In genomic region chr3:172288625-172289024, GRCh38 we compare ENCODE assay signal across 27 cellular contexts.
DNase-seq lines count a peak whose midpoint lies in the region; ATAC-seq, FAIRE-seq and TF ChIP-seq lines count a peak whose summit lies in the region.
"Had no signal": no experiment of that assay in that cellular context is flagged by ENCODE, and none has a peak within 500 bp of the region (broad histone marks: within the 10 kb centered on the region; RNA-seq: fewer than 3 reads in every experiment).

No MANE protein-coding gene starts in this region.

- H3K9me2 ChIP-seq in Loucy (replicated peaks; ENCODE audit: low read depth, low read length) = no peaks in the 10 kb centered on the region

- no TSS peak for BruUV-seq in HepG2 (replicated peaks; lab: Mats Ljungman, UMichigan)

- ATAC-seq in activated naive CD8-positive, alpha-beta T cell treated with anti-CD3 and anti-CD28 coated beads, Interleukin-2, amount 10 ng/mL, durations not matched to agents 7 days and 5 days (ENCODE audit: low read depth) = peak; percentile 39
- ATAC-seq in activated naive CD8-positive, alpha-beta T cell treated with anti-CD3 and anti-CD28 coated beads, Interleukin-2, amount 50 U/mL, for 24 hours = no peak
- ATAC-seq in HepG2 (no peak), HG03039 (IDR thresholded peaks at IDR 0.05; ENCODE audit: unreplicated experiment) (no peak), HG02759 (IDR thresholded peaks at IDR 0.05; ENCODE audit: unreplicated experiment) (no peak)
- ATAC-seq: Panc1 had no signal

- H3K27me3 Mint-ChIP-seq in activated naive CD8-positive, alpha-beta T cell treated with anti-CD3 and anti-CD28 coated beads, Interleukin-2, amount 10 ng/mL, durations not matched to agents 7 days and 5 days = no peaks in the 10 kb centered on the region
- no peaks in the 10 kb centered on the region for H3K27me3 Mint-ChIP-seq in activated naive CD8-positive, alpha-beta T cell treated with anti-CD3 and anti-CD28 coated beads, Interleukin-2, amount 50 U/mL, for 24 hours
- H3K27me3 Mint-ChIP-seq: activated naive CD8-positive, alpha-beta T cell treated with anti-CD3 and anti-CD28 coated beads for 36 hours; CD8-positive, alpha-beta memory T cell; central memory CD8-positive, alpha-beta T cell; progenitor cell of endocrine pancreas had no signal

- TF ChIP-seq CTCF in Loucy (conservative IDR thresholded peaks at IDR 0.05; ENCODE audit: low read length) (no peak), HepG2 (CRISPR knock-in tag; IDR thresholded peaks at IDR 0.05) (no peak), stomach (IDR thresholded peaks at IDR 0.05) (no peak)

- H2AFZ ChIP-seq in Loucy (ENCODE audit: low read length) = no peak overlapping the region
- no peak overlapping the region for H2AFZ ChIP-seq in HepG2 (ENCODE audit: low read length)

- peaks cover 15% of the 10 kb centered on the region for H3K4me1 Mint-ChIP-seq in activated naive CD8-positive, alpha-beta T cell treated with anti-CD3 and anti-CD28 coated beads, Interleukin-2, amount 10 ng/mL, durations not matched to agents 7 days and 5 days
- H3K4me1 Mint-ChIP-seq in activated naive CD8-positive, alpha-beta T cell treated with anti-CD3 and anti-CD28 coated beads, Interleukin-2, amount 50 U/mL, for 24 hours = peaks cover 13% of the 10 kb centered on the region

- H3K4me3 ChIP-seq in Loucy (ENCODE audit: low read length, poor library complexity, severe bottlenecking) (peak overlapping the region; percentile 23), HepG2 (replicated peaks in 1 of 3; ENCODE audit: insufficient read depth in 1 of 3, low read depth in 2 of 3, low read length in 3 of 3) (no peak overlapping the region), stomach (no peak overlapping the region)
- H3K4me3 ChIP-seq: dorsolateral prefrontal cortex, K562, MG63, thoracic aorta had no signal

- H3K27me3 ChIP-seq in Loucy (ENCODE audit: insufficient read depth, low read length, poor library complexity, severe bottlenecking) = no peaks in the 10 kb centered on the region
- no peaks in the 10 kb centered on the region for H3K27me3 ChIP-seq in HepG2 (ENCODE audit: control insufficient read depth in 1 of 2, insufficient read depth in 2 of 2, low read length in 2 of 2)
- H3K27me3 ChIP-seq in stomach = no peaks in the 10 kb centered on the region
- H3K27me3 ChIP-seq: dorsolateral prefrontal cortex, MG63 had no signal

- H3K27ac ChIP-seq in HepG2 (ENCODE audit: extremely low read length, insufficient read depth, low read length) = no peak overlapping the region
- peak overlapping the region in 4 of 5 donors; percentile 30 to 61 (median 48) for H3K27ac ChIP-seq in stomach
- H3K27ac ChIP-seq: dorsolateral prefrontal cortex had no signal

- POLR2A ChIA-PET in activated naive CD8-positive, alpha-beta T cell treated with anti-CD3 and anti-CD28 coated beads, Interleukin-2, amount 10 ng/mL, durations not matched to agents 7 days and 5 days (lab: Charles Lee) = no interaction called here
- POLR2A ChIA-PET in HepG2 (lab: Yijun Ruan, JAX) = no interaction called here

- H3K27ac Mint-ChIP-seq in activated naive CD8-positive, alpha-beta T cell treated with anti-CD3 and anti-CD28 coated beads, Interleukin-2, amount 10 ng/mL, durations not matched to agents 7 days and 5 days = no peak overlapping the region
- H3K27ac Mint-ChIP-seq in activated naive CD8-positive, alpha-beta T cell treated with anti-CD3 and anti-CD28 coated beads, Interleukin-2, amount 50 U/mL, for 24 hours = no peak overlapping the region
- H3K27ac Mint-ChIP-seq: activated naive CD8-positive, alpha-beta T cell treated with anti-CD3 and anti-CD28 coated beads for 36 hours; activated T-helper 2 cell treated with anti-CD3 and anti-CD28 coated beads, Interferon-gamma antibody, Interleukin-2, Interleukin-4, amounts not matched to agents 10 μg/mL and 5 μg/mL and 100 μg/mL, durations not matched to agents 14 hours and 24 hours and 36 hours; progenitor cell of endocrine pancreas had no signal

- H3K4me1 ChIP-seq in Loucy (ENCODE audit: insufficient read depth, low read length, poor library complexity, severe bottlenecking) = peaks cover 45% of the 10 kb centered on the region
- H3K4me1 ChIP-seq in HepG2 (ENCODE audit: insufficient read depth, low read length) = peaks cover 24% of the 10 kb centered on the region
- H3K4me1 ChIP-seq in stomach = peaks cover 0 to 76% (median 31%) of the 10 kb centered on the region in 4 donors

- intact Hi-C loops in HepG2 (cut with micrococcal nuclease; ENCODE audit: unreplicated experiment) (no loop called here), stomach (cut with DNase I; ENCODE audit: low total_unique reads) (no loop called here)

- H4K20me1 ChIP-seq in Loucy (ENCODE audit: insufficient read depth, low read length, poor library complexity, severe bottlenecking) (no peaks in the 10 kb centered on the region), HepG2 (ENCODE audit: insufficient read depth, low read length) (peaks cover 97% of the 10 kb centered on the region)

- WGBS in HepG2 (ENCODE audit: low lambda C conversion rate) = 92% methylated on average over 3 of the region's 3 CpGs
- WGBS in stomach, 5 donors = 41 to 65% (median 60%) methylated on average over 3 of the region's 3 CpGs

- peak overlapping the region; percentile 57 for H3K4me2 ChIP-seq in Loucy (ENCODE audit: low read depth, low read length, poor library complexity, severe bottlenecking)
- H3K4me2 ChIP-seq in HepG2 (ENCODE audit: low read depth, low read length) = no peak overlapping the region

- H3K9me3 ChIP-seq in Loucy (ENCODE audit: insufficient read depth, low read depth, low read length) (no peaks in the 10 kb centered on the region), HepG2 (ENCODE audit: low read length) (no peaks in the 10 kb centered on the region), stomach (no peaks in the 10 kb centered on the region)
- H3K9me3 ChIP-seq: MG63, thoracic aorta had no signal

- no peak for DNase-seq in activated naive CD8-positive, alpha-beta T cell treated with anti-CD3 and anti-CD28 coated beads, Interleukin-2, amount 10 ng/mL, durations not matched to agents 7 days and 5 days
- no peak for DNase-seq in activated naive CD8-positive, alpha-beta T cell treated with anti-CD3 and anti-CD28 coated beads, Interleukin-2, amount 50 U/mL, for 24 hours
- DNase-seq in HepG2 (ENCODE audit: low spot score) (no peak), stomach (no peak), GM12892 (ENCODE audit: insufficient read length) (no peak)
- DNase-seq: activated CD4-positive, CD25-positive, alpha-beta regulatory T cell; activated naive CD8-positive, alpha-beta T cell treated with anti-CD3 and anti-CD28 coated beads for 36 hours; DMS 273 treated with DMSO at 0.1 percent for 48 hours; dorsolateral prefrontal cortex; kidney; mammary epithelial cell; MG63; NCI-H2029; NCI-H526; stimulated activated CD4-positive, alpha-beta T cell treated with anti-CD3 and anti-CD28 coated beads, Interleukin-15, amount 100 ng/mL, for 24 hours; stimulated activated naive CD4-positive, alpha-beta T cell treated with Interleukin-2 at 50 U/mL for 16 hours had no signal

- TF ChIP-seq EP300 in HepG2 (IDR thresholded peaks at IDR 0.05; ENCODE audit: low read depth in 2 of 2, low read length in 2 of 2) (no peak), HepG2 (CRISPR knock-in tag; IDR thresholded peaks at IDR 0.05; ENCODE audit: borderline replicate concordance) (no peak), stomach (IDR thresholded peaks at IDR 0.05) (no peak)

- peaks cover 9% of the 10 kb centered on the region; the same call in 1 of the 2 replicates for H3K36me3 ChIP-seq in Loucy (ENCODE audit: insufficient read depth, low read length)
- H3K36me3 ChIP-seq in HepG2 (replicated peaks in 1 of 2; ENCODE audit: control insufficient read depth in 1 of 2, insufficient read depth in 2 of 2, low read length in 2 of 2) = peaks cover 36 to 98% of the 10 kb centered on the region in 2 experiments
- peaks cover 4 to 46% (median 29%) of the 10 kb centered on the region in 4 donors for H3K36me3 ChIP-seq in stomach

- TF ChIP-seq POLR2A in HepG2 (IDR thresholded peaks at IDR 0.05; ENCODE audit: insufficient read depth in 1 of 2, low read depth in 2 of 2, low read length in 2 of 2) = no peak
- no peak for TF ChIP-seq POLR2A in stomach (IDR thresholded peaks at IDR 0.05)
- no peak for TF ChIP-seq POLR2A in GM12892 (IDR thresholded peaks at IDR 0.05; ENCODE audit: low read depth, low read length)

- H3K9ac ChIP-seq in Loucy (ENCODE audit: low read depth, low read length, poor library complexity, severe bottlenecking) (peak overlapping the region; percentile 5), HepG2 (ENCODE audit: insufficient read depth, low read depth, low read length) (no peak overlapping the region)

- in situ Hi-C loops in HepG2 (cut with HindIII; ENCODE audit: extremely low pct_ligation_motif_present, low pct_unique_long_range_greater_than_20kb) = no loop called here

- FAIRE-seq in HepG2 (lab: Jason Lieb, UNC) (no peak), GM12892 (lab: Jason Lieb, UNC) (no peak)
- FAIRE-seq: endothelial cell of umbilical vein, K562, kidney had no signal

- peaks cover 4% of the 10 kb centered on the region for H3K36me3 Mint-ChIP-seq in activated naive CD8-positive, alpha-beta T cell treated with anti-CD3 and anti-CD28 coated beads, Interleukin-2, amount 10 ng/mL, durations not matched to agents 7 days and 5 days
- peaks cover 11% of the 10 kb centered on the region for H3K36me3 Mint-ChIP-seq in activated naive CD8-positive, alpha-beta T cell treated with anti-CD3 and anti-CD28 coated beads, Interleukin-2, amount 50 U/mL, for 24 hours (ENCODE audit: low read depth)

- H3K79me2 ChIP-seq in Loucy (ENCODE audit: insufficient read depth, low read length) = no peaks in the 10 kb centered on the region
- H3K79me2 ChIP-seq in HepG2 (ENCODE audit: insufficient read depth, low read length) = peaks cover 69% of the 10 kb centered on the region

- H3K9me3 Mint-ChIP-seq in activated naive CD8-positive, alpha-beta T cell treated with anti-CD3 and anti-CD28 coated beads, Interleukin-2, amount 10 ng/mL, durations not matched to agents 7 days and 5 days = no peaks in the 10 kb centered on the region
- H3K9me3 Mint-ChIP-seq in activated naive CD8-positive, alpha-beta T cell treated with anti-CD3 and anti-CD28 coated beads, Interleukin-2, amount 50 U/mL, for 24 hours = no peaks in the 10 kb centered on the region
- H3K9me3 Mint-ChIP-seq: activated naive CD8-positive, alpha-beta T cell treated with anti-CD3 and anti-CD28 coated beads for 36 hours; activated T-helper 2 cell treated with anti-CD3 and anti-CD28 coated beads, Interferon-gamma antibody, Interleukin-2, Interleukin-4, amounts not matched to agents 10 μg/mL and 5 μg/mL and 100 μg/mL, durations not matched to agents 14 hours and 24 hours and 36 hours; CD8-positive, alpha-beta memory T cell; central memory CD8-positive, alpha-beta T cell had no signal

- H3F3A ChIP-seq in Loucy (ENCODE audit: low read depth) = no peaks in the 10 kb centered on the region

- no peak for TF ChIP-seq RAD21 in HepG2 (CRISPR knock-in tag; IDR thresholded peaks at IDR 0.05)

- H3K4me3 Mint-ChIP-seq in activated naive CD8-positive, alpha-beta T cell treated with anti-CD3 and anti-CD28 coated beads, Interleukin-2, amount 10 ng/mL, durations not matched to agents 7 days and 5 days = no peak overlapping the region
- H3K4me3 Mint-ChIP-seq in activated naive CD8-positive, alpha-beta T cell treated with anti-CD3 and anti-CD28 coated beads, Interleukin-2, amount 50 U/mL, for 24 hours = no peak overlapping the region
- H3K4me3 Mint-ChIP-seq: activated naive CD8-positive, alpha-beta T cell treated with anti-CD3 and anti-CD28 coated beads for 36 hours; CD8-positive, alpha-beta memory T cell; central memory CD8-positive, alpha-beta T cell had no signal

- CTCF ChIA-PET in HepG2 (lab: Yijun Ruan, JAX; ENCODE audit: low intra/inter-chr PET ratio, low total read pairs) = no interaction called here
